Comparison of ENCODE assay signal across 25 cellular contexts in the genomic region with DNA sequence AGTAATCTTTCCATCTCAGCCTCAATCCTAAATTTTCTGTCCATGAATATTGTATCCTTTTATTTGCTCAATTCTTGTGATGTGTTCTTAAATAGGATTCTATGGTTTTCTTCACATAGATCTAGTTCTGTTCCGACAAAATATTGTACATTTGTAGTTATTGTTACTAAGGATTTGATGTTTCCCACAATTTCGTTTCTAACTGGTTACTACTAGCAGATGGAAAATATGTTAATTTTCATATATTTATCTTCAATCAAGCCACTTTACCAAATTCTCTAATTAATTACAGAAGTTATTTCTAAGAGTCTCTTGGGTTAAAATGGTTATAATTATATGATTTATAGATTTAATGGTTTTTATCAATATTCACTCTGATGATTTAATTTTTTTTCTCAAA.
"Had no signal": no experiment of that assay in that cellular context is flagged by ENCODE, and none has a peak within 500 bp of the region (broad histone marks: within the 10 kb centered on the region; RNA-seq: fewer than 3 reads in every experiment).

No MANE protein-coding gene starts in this region.

- H3K4me1 ChIP-seq: colonic mucosa, esophagus muscularis mucosa, esophagus squamous epithelium, foreskin keratinocyte, gastrocnemius medialis, gastroesophageal sphincter, heart left ventricle, heart right ventricle had no signal

- H3K27ac ChIP-seq: colonic mucosa, coronary artery, dorsolateral prefrontal cortex, epithelial cell of prostate, esophagus muscularis mucosa, esophagus squamous epithelium, foreskin keratinocyte, gastrocnemius medialis, gastroesophageal sphincter, heart left ventricle, heart right ventricle had no signal

- H3K4me3 ChIP-seq: colonic mucosa, coronary artery, dorsolateral prefrontal cortex, esophagus muscularis mucosa, esophagus squamous epithelium, gastrocnemius medialis, gastroesophageal sphincter, heart left ventricle, heart right ventricle had no signal

- H3K27me3 ChIP-seq: colonic mucosa, dorsolateral prefrontal cortex, esophagus muscularis mucosa, esophagus squamous epithelium, foreskin keratinocyte, gastrocnemius medialis, gastroesophageal sphincter had no signal

- H3K36me3 ChIP-seq: colonic mucosa, esophagus muscularis mucosa, esophagus squamous epithelium, gastrocnemius medialis, gastroesophageal sphincter, heart left ventricle, heart right ventricle had no signal

- DNase-seq: colonic mucosa; cortex of kidney; dermis blood vessel endothelial cell; dorsolateral prefrontal cortex; effector CD4-positive, alpha-beta T cell; effector CD8-positive, alpha-beta T cell; effector memory CD4-positive, alpha-beta T cell; effector memory CD8-positive, alpha-beta T cell; endodermal cell; erythroblast; esophagus squamous epithelium; foreskin fibroblast; foreskin keratinocyte; foreskin melanocyte; gastrocnemius medialis; glutamatergic neuron; head of caudate nucleus; heart left ventricle; heart right ventricle had no signal

- FAIRE-seq: endothelial cell of umbilical vein had no signal

- ATAC-seq: effector memory CD8-positive, alpha-beta T cell; esophagus mucosa; foreskin keratinocyte; gastrocnemius medialis; gastroesophageal sphincter; heart left ventricle; heart right ventricle had no signal

- H3K9me3 ChIP-seq: colonic mucosa, esophagus muscularis mucosa, esophagus squamous epithelium, gastrocnemius medialis, gastroesophageal sphincter, heart left ventricle, heart right ventricle had no signal
